ENCODE assay signal across 26 cellular contexts in genomic region chr4:32261196-32261595, GRCh38.
DNase-seq lines count a peak whose midpoint lies in the region; ATAC-seq, FAIRE-seq and TF ChIP-seq lines count a peak whose summit lies in the region.
"Had no signal": no experiment of that assay in that cellular context is flagged by ENCODE, and none has a peak within 500 bp of the region (broad histone marks: within the 10 kb centered on the region; RNA-seq: fewer than 3 reads in every experiment).

No MANE protein-coding gene starts in this region.

- intact Hi-C loops in HepG2 (cut with micrococcal nuclease; ENCODE audit: unreplicated experiment) = no loop called here
- intact Hi-C loops in right lobe of liver (cut with DNase I) = no loop called here

- H2AFZ ChIP-seq in HepG2 (ENCODE audit: low read length) (peak overlapping the region; percentile 5), neural progenitor cell (replicated peaks) (no peak overlapping the region)

- CTCF ChIA-PET in HepG2 (lab: Yijun Ruan, JAX; ENCODE audit: low intra/inter-chr PET ratio, low total read pairs) (no interaction called here), WTC11 (lab: Charles Lee) (no interaction called here)

- H3K27me3 ChIP-seq in HepG2 (ENCODE audit: control insufficient read depth in 1 of 2, insufficient read depth in 2 of 2, low read length in 2 of 2) (no peaks in the 10 kb centered on the region), right lobe of liver (no peaks in the 10 kb centered on the region), neural progenitor cell (no peaks in the 10 kb centered on the region)
- H3K27me3 ChIP-seq: BE2C; BLaER1 treated with 17β-estradiol and CSF1 and Interleukin-3, amounts not matched to agents 10 nM and 100 nM had no signal

- no peaks in the 10 kb centered on the region for H3K36me3 ChIP-seq in HepG2 (replicated peaks in 1 of 2; ENCODE audit: control insufficient read depth in 1 of 2, insufficient read depth in 2 of 2, low read length in 2 of 2)
- no peaks in the 10 kb centered on the region for H3K36me3 ChIP-seq in right lobe of liver
- H3K36me3 ChIP-seq in neural progenitor cell = no peaks in the 10 kb centered on the region
- H3K36me3 ChIP-seq: BE2C; BLaER1 treated with 17β-estradiol and CSF1 and Interleukin-3, amounts not matched to agents 10 nM and 100 nM had no signal

- H3K4me3 Mint-ChIP-seq in WTC11 (no peak overlapping the region), neural progenitor cell (no peak overlapping the region), T-helper 17 cell (no peak overlapping the region)
- H3K4me3 Mint-ChIP-seq: CD14-positive monocyte; CD4-positive, alpha-beta T cell; CD8-positive, alpha-beta memory T cell had no signal

- H3K27ac ChIP-seq in HepG2 (ENCODE audit: extremely low read length, insufficient read depth, low read length) (no peak overlapping the region), right lobe of liver (no peak overlapping the region), neural progenitor cell (no peak overlapping the region)
- H3K27ac ChIP-seq: A549; BLaER1 treated with 17β-estradiol and CSF1 and Interleukin-3, amounts not matched to agents 10 nM and 100 nM had no signal

- H3K4me3 ChIP-seq in HepG2 (replicated peaks in 1 of 3; ENCODE audit: insufficient read depth in 1 of 3, low read depth in 2 of 3, low read length in 3 of 3) (no peak overlapping the region), right lobe of liver (no peak overlapping the region), neural progenitor cell (no peak overlapping the region)
- H3K4me3 ChIP-seq: A549; BLaER1 treated with 17β-estradiol and CSF1 and Interleukin-3, amounts not matched to agents 10 nM and 100 nM; GM12878 had no signal

- H3K79me2 ChIP-seq in HepG2 (ENCODE audit: insufficient read depth, low read length) (no peaks in the 10 kb centered on the region), neural progenitor cell (ENCODE audit: low read depth) (no peaks in the 10 kb centered on the region)

- in situ Hi-C loops in HepG2 (cut with HindIII; ENCODE audit: extremely low pct_ligation_motif_present, low pct_unique_long_range_greater_than_20kb) = no loop called here

- no peak for DNase-seq in HepG2 (ENCODE audit: low spot score)
- no peak for DNase-seq in right lobe of liver
- no peak for DNase-seq in WTC11 (ENCODE audit: low spot score)
- DNase-seq in neural progenitor cell (ENCODE audit: low spot score) = peak; percentile 36
- DNase-seq in urothelium cell line (ENCODE audit: low spot score) = no peak
- DNase-seq in stimulated activated CD4-positive, alpha-beta T cell treated with anti-CD3 and anti-CD28 coated beads, Interleukin-4, amount 100 ng/mL, for 24 hours = no peak
- no peak for DNase-seq in T-helper 17 cell
- DNase-seq: 8988T; ACHN; AML-193; BE2C; CD4-positive, alpha-beta T cell; CD8-positive, alpha-beta memory T cell; DMS 273 treated with DMSO at 0.1 percent for 48 hours; DMS79; EL; GDM1; GOT3; H7; HCEC 1CT had no signal

- H3K4me1 ChIP-seq in HepG2 (ENCODE audit: insufficient read depth, low read length) = no peaks in the 10 kb centered on the region
- no peaks in the 10 kb centered on the region for H3K4me1 ChIP-seq in right lobe of liver
- peaks cover 6% of the 10 kb centered on the region for H3K4me1 ChIP-seq in neural progenitor cell
- H3K4me1 ChIP-seq: A549; BE2C; BLaER1 treated with 17β-estradiol and CSF1 and Interleukin-3, amounts not matched to agents 10 nM and 100 nM had no signal

- peaks cover 2% of the 10 kb centered on the region; the same call in 1 of the 2 replicates for H3K4me1 Mint-ChIP-seq in WTC11
- H3K4me1 Mint-ChIP-seq in neural progenitor cell = no peaks in the 10 kb centered on the region
- H3K4me1 Mint-ChIP-seq in T-helper 17 cell = no peaks in the 10 kb centered on the region
- H3K4me1 Mint-ChIP-seq: CD14-positive monocyte; CD8-positive, alpha-beta memory T cell had no signal

- no peak overlapping the region for H3K27ac Mint-ChIP-seq in WTC11
- H3K27ac Mint-ChIP-seq in neural progenitor cell = no peak overlapping the region
- no peak overlapping the region for H3K27ac Mint-ChIP-seq in T-helper 17 cell
- H3K27ac Mint-ChIP-seq: CD4-positive, alpha-beta T cell; CD8-positive, alpha-beta memory T cell had no signal

- H3K9ac ChIP-seq in HepG2 (ENCODE audit: insufficient read depth, low read depth, low read length) (no peak overlapping the region), neural progenitor cell (no peak overlapping the region)
- H3K9ac ChIP-seq: BLaER1 treated with 17β-estradiol and CSF1 and Interleukin-3, amounts not matched to agents 10 nM and 100 nM had no signal

- no peaks in the 10 kb centered on the region for H3K36me3 Mint-ChIP-seq in WTC11
- H3K36me3 Mint-ChIP-seq in neural progenitor cell = no peaks in the 10 kb centered on the region
- no peaks in the 10 kb centered on the region for H3K36me3 Mint-ChIP-seq in T-helper 17 cell (ENCODE audit: low read depth)
- H3K36me3 Mint-ChIP-seq: CD14-positive monocyte; CD8-positive, alpha-beta memory T cell had no signal

- no peak for TF ChIP-seq CTCF in HepG2 (CRISPR knock-in tag; IDR thresholded peaks at IDR 0.05)
- no peak for TF ChIP-seq CTCF in right lobe of liver (IDR thresholded peaks at IDR 0.05)
- TF ChIP-seq CTCF in WTC11 (IDR thresholded peaks at IDR 0.05) = no peak
- no peak for TF ChIP-seq CTCF in neural progenitor cell (IDR thresholded peaks at IDR 0.05)

- TF ChIP-seq POLR2A in HepG2 (IDR thresholded peaks at IDR 0.05; ENCODE audit: insufficient read depth in 1 of 2, low read depth in 2 of 2, low read length in 2 of 2) (no peak), right lobe of liver (IDR thresholded peaks at IDR 0.05) (no peak)

- no TSS peak for BruUV-seq in HepG2 (replicated peaks; lab: Mats Ljungman, UMichigan)

- no peak for ATAC-seq in HepG2
- ATAC-seq in right lobe of liver = no peak
- ATAC-seq in WTC11 = peak; percentile 38; the same call in 1 of the 2 replicates
- no peak for ATAC-seq in GM18909 (IDR thresholded peaks at IDR 0.05; ENCODE audit: poor library complexity, unreplicated experiment)
- ATAC-seq in T-helper 17 cell = no peak
- ATAC-seq: A549, GM12878 had no signal

- H3K9me3 Mint-ChIP-seq in WTC11 = peaks cover 2% of the 10 kb centered on the region; the same call in 1 of the 2 replicates
- H3K9me3 Mint-ChIP-seq in neural progenitor cell = no peaks in the 10 kb centered on the region

- FAIRE-seq in HepG2 (lab: Jason Lieb, UNC) (no peak), urothelium cell line (lab: Jason Lieb, UNC) (peak; percentile 9)
- FAIRE-seq: A549, D721Med, GM12878 had no signal

- H3K9me3 ChIP-seq in HepG2 (ENCODE audit: low read length) (no peaks in the 10 kb centered on the region), right lobe of liver (no peaks in the 10 kb centered on the region), neural progenitor cell (ENCODE audit: low read depth) (no peaks in the 10 kb centered on the region), T-helper 17 cell (ENCODE audit: control insufficient read depth, low read length, poor library complexity, severe bottlenecking) (no peaks in the 10 kb centered on the region)
- H3K9me3 ChIP-seq: A549; BE2C; BLaER1 treated with 17β-estradiol and CSF1 and Interleukin-3, amounts not matched to agents 10 nM and 100 nM had no signal

- TF ChIP-seq RAD21 in HepG2 (CRISPR knock-in tag; IDR thresholded peaks at IDR 0.05) = no peak

- no peak overlapping the region for H3K4me2 ChIP-seq in HepG2 (ENCODE audit: low read depth, low read length)
- no peak overlapping the region for H3K4me2 ChIP-seq in neural progenitor cell
- H3K4me2 ChIP-seq: A549; BLaER1 treated with 17β-estradiol and CSF1 and Interleukin-3, amounts not matched to agents 10 nM and 100 nM had no signal

- TF ChIP-seq EP300 in HepG2 (IDR thresholded peaks at IDR 0.05; ENCODE audit: low read depth in 2 of 2, low read length in 2 of 2) (no peak), HepG2 (CRISPR knock-in tag; IDR thresholded peaks at IDR 0.05; ENCODE audit: borderline replicate concordance) (no peak)

- 37% methylated on average over 9 of the region's 9 CpGs for WGBS in HepG2 (ENCODE audit: low lambda C conversion rate)
- 74% methylated on average over 9 of the region's 9 CpGs for WGBS in right lobe of liver (ENCODE audit: insufficient coverage, low coverage, low lambda C conversion rate, missing lambda C conversion rate)

- H3F3A ChIP-seq in neural progenitor cell (ENCODE audit: low read depth) = no peaks in the 10 kb centered on the region

- H3K27me3 Mint-ChIP-seq in WTC11 (ENCODE audit: low read depth) (no peaks in the 10 kb centered on the region), neural progenitor cell (ENCODE audit: insufficient read depth, low read depth) (no peaks in the 10 kb centered on the region), T-helper 17 cell (no peaks in the 10 kb centered on the region)
- H3K27me3 Mint-ChIP-seq: CD4-positive, alpha-beta T cell; CD8-positive, alpha-beta memory T cell had no signal

- POLR2A ChIA-PET in HepG2 (lab: Yijun Ruan, JAX) (no interaction called here), WTC11 (lab: Charles Lee) (no interaction called here)

- H4K20me1 ChIP-seq in HepG2 (ENCODE audit: insufficient read depth, low read length) = no peaks in the 10 kb centered on the region
- H4K20me1 ChIP-seq in neural progenitor cell (ENCODE audit: low read depth) = no peaks in the 10 kb centered on the region
- H4K20me1 ChIP-seq: BLaER1 treated with 17β-estradiol and CSF1 and Interleukin-3, amounts not matched to agents 10 nM and 100 nM had no signal

TF ChIP-seq in HepG2, 621 proteins besides CTCF, POLR2A, EP300 and RAD21 (continues in another document):
- no peak for TF ChIP-seq PHB2 (IDR thresholded peaks at IDR 0.05; ENCODE audit: partially characterized antibody)

TF ChIP-seq in WTC11, 78 proteins besides CTCF, POLR2A, EP300 and RAD21 (continues in another document):
- TF ChIP-seq PREB (CRISPR knock-in tag; IDR thresholded peaks at IDR 0.05; ENCODE audit: borderline replicate concordance) (no peak), ZNF423 (CRISPR knock-in tag; IDR thresholded peaks at IDR 0.05) (no peak), MYBL2 (CRISPR knock-in tag; IDR thresholded peaks at IDR 0.05) (no peak), GABPB1 (CRISPR knock-in tag; IDR thresholded peaks at IDR 0.05) (no peak), SOX15 (CRISPR knock-in tag; IDR thresholded peaks at IDR 0.05) (no peak), JAZF1 (CRISPR knock-in tag; IDR thresholded peaks at IDR 0.05) (no peak), CREM (CRISPR knock-in tag; IDR thresholded peaks at IDR 0.05) (no peak)
